1 cellular context compared by ENCODE assay signal in the genomic region with DNA sequence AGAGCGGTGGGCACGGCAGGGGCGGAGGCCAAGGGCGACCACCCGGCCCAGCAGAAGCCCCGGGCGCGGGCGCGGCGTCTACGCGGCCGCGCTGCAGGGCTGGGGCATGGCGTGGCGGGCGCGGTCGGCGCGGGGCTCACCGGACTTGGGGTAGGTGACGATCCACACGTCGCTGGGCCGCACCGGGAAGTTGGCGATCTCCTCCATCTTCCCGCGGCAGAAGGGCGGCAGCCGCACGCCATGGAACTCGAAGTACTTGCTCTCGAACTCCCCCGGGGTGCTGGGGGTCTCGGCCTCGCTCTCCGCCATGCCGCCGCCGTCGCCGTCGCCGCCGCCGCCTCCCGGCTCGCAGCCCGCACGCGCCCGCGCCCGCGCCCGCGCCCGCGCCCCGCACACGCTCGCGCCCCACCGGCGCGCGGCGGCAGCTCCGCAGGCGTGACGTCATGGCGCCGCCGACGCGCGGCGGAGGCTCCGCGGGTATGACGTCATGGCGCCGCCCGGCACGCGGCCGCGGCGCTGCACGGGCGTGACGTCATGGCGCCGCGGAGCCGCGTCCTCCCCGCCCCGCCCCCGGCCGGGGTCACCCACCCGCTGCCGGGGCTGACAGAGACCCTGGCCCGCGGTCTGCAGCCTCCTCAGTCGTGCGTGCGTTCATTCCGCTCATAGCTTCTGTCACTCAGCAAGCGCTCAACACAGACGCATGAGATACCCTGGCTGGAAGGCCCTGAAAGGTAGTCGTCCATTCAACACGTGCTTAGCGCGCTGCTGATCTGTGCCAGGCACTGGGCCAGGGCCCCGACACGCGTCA.
TF ChIP-seq lines count a peak whose summit lies in the region.

TSS of gene SULT4A1 (minus strand) at position 440 of the 808 bp plus-strand sequence. CDS start at position 309, 131 bp downstream.

TF ChIP-seq in HEK293, 187 proteins besides CTCF, POLR2A, EP300 and RAD21 (continued from another document):
- TF ChIP-seq ZNF660 (tag by site-specific recombination; IDR thresholded peaks at IDR 0.05) (0 out of 2 replicates have a peak, but pooled peaks have one; percentile 17), YY2 (tag by site-specific recombination; IDR thresholded peaks at IDR 0.05) (0 out of 2 replicates have a peak, but pooled peaks have one; percentile 34), GLIS1 (tag by site-specific recombination; IDR thresholded peaks at IDR 0.05) (no peak), ZNF792 (tag by site-specific recombination; IDR thresholded peaks at IDR 0.05) (0 out of 2 replicates have a peak, but pooled peaks have one; percentile 31), ZNF23 (tag by site-specific recombination; IDR thresholded peaks at IDR 0.05; ENCODE audit: borderline replicate concordance) (no peak), ZNF140 (tag by site-specific recombination; IDR thresholded peaks at IDR 0.05) (0 out of 2 replicates have a peak, but pooled peaks have one; percentile 13), HIC1 (tag by site-specific recombination; IDR thresholded peaks at IDR 0.05) (no peak), ZBTB21 (tag by site-specific recombination; IDR thresholded peaks at IDR 0.05) (peak; percentile 84), REPIN1 (tag by site-specific recombination; IDR thresholded peaks at IDR 0.05; ENCODE audit: low read depth) (no peak), ZNF654 (tag by site-specific recombination; IDR thresholded peaks at IDR 0.05; ENCODE audit: low read depth) (no peak), FEZF1 (tag by site-specific recombination; IDR thresholded peaks at IDR 0.05) (no peak), ZBTB17 (tag by site-specific recombination; IDR thresholded peaks at IDR 0.05) (0 out of 2 replicates have a peak, but pooled peaks have one; percentile 28), SCRT2 (tag by site-specific recombination; IDR thresholded peaks at IDR 0.05) (peak; percentile 91), ZNF596 (tag by site-specific recombination; IDR thresholded peaks at IDR 0.05) (no peak), ZNF426 (tag by site-specific recombination; IDR thresholded peaks at IDR 0.05) (no peak), PBX3 (CRISPR knock-in tag; IDR thresholded peaks at IDR 0.05) (peak; percentile 46; the same call in 1 of the 2 replicates), ZNF629 (tag by site-specific recombination; IDR thresholded peaks at IDR 0.05) (peak; percentile 88)
- TF ChIP-seq, protein P1, sequence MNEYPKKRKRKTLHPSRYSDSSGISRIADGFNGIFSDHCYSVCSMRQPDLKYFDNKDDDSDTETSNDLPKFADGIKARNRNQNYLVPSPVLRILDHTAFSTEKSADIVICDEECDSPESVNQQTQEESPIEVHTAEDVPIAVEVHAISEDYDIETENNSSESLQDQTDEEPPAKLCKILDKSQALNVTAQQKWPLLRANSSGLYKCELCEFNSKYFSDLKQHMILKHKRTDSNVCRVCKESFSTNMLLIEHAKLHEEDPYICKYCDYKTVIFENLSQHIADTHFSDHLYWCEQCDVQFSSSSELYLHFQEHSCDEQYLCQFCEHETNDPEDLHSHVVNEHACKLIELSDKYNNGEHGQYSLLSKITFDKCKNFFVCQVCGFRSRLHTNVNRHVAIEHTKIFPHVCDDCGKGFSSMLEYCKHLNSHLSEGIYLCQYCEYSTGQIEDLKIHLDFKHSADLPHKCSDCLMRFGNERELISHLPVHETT (tag by site-specific recombination; IDR thresholded peaks at IDR 0.05): no peak
- TF ChIP-seq, protein P2, sequence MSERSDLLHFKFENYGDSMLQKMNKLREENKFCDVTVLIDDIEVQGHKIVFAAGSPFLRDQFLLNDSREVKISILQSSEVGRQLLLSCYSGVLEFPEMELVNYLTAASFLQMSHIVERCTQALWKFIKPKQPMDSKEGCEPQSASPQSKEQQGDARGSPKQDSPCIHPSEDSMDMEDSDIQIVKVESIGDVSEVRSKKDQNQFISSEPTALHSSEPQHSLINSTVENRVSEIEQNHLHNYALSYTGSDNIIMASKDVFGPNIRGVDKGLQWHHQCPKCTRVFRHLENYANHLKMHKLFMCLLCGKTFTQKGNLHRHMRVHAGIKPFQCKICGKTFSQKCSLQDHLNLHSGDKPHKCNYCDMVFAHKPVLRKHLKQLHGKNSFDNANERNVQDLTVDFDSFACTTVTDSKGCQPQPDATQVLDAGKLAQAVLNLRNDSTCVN (tag by site-specific recombination; optimal IDR thresholded peaks at IDR 0.05): peak; percentile 60
- TF ChIP-seq, protein P3, sequence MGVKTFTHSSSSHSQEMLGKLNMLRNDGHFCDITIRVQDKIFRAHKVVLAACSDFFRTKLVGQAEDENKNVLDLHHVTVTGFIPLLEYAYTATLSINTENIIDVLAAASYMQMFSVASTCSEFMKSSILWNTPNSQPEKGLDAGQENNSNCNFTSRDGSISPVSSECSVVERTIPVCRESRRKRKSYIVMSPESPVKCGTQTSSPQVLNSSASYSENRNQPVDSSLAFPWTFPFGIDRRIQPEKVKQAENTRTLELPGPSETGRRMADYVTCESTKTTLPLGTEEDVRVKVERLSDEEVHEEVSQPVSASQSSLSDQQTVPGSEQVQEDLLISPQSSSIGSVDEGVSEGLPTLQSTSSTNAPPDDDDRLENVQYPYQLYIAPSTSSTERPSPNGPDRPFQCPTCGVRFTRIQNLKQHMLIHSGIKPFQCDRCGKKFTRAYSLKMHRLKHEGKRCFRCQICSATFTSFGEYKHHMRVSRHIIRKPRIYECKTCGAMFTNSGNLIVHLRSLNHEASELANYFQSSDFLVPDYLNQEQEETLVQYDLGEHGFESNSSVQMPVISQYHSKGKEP (tag by site-specific recombination; IDR thresholded peaks at IDR 0.05): no peak
